In the genomic region with DNA sequence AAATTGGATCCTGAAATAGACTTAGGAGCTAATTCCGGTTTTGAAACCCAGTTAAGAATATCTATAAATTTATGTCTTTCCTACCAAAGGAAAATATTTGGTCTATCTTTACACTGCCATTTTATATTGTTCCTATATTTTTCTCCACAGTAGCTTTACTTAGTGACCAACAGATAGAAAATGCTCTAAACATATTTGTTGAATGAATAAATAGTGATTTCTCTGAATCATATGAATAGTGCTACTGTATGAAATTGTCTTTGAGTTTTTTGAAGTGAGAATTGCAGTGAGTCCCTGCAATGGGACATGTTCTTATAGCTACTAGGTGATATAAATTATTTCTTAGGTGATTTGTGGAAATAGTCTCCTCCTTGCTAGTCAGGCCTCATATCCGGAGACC, we compare ENCODE assay signal across 17 cellular contexts.
"Had no signal": no experiment of that assay in that cellular context is flagged by ENCODE, and none has a peak within 500 bp of the region (broad histone marks: within the 10 kb centered on the region; RNA-seq: fewer than 3 reads in every experiment).

No MANE protein-coding gene starts in this region.

- H3K36me3 ChIP-seq: ovary, right atrium auricular region, sigmoid colon, stomach had no signal

- H3K4me1 ChIP-seq: foreskin keratinocyte had no signal

- H3K4me3 ChIP-seq: mucosa of descending colon, ovary, right atrium auricular region, sigmoid colon, stomach had no signal

- FAIRE-seq: colon, small intestine had no signal

- H3K27me3 Mint-ChIP-seq: dendritic cell treated with granulocyte-macrophage colony-stimulating factor and Interleukin-4, amounts not matched to agents 40 ng/mL and 50 ng/mL, for 4 days had no signal

- H3K9me3 Mint-ChIP-seq: dendritic cell treated with granulocyte-macrophage colony-stimulating factor and Interleukin-4, amounts not matched to agents 40 ng/mL and 50 ng/mL, for 4 days; effector memory CD8-positive, alpha-beta T cell; naive thymus-derived CD8-positive, alpha-beta T cell; neural crest cell had no signal

- H3K27ac ChIP-seq: foreskin keratinocyte, ovary, right atrium auricular region, sigmoid colon, stomach had no signal

- H3K4me3 Mint-ChIP-seq: dendritic cell treated with granulocyte-macrophage colony-stimulating factor and Interleukin-4, amounts not matched to agents 40 ng/mL and 50 ng/mL, for 4 days; effector memory CD8-positive, alpha-beta T cell; naive thymus-derived CD8-positive, alpha-beta T cell; neural crest cell had no signal

- DNase-seq: effector memory CD8-positive, alpha-beta T cell; foreskin keratinocyte; left colon; mammary epithelial cell; mucosa of descending colon; naive thymus-derived CD8-positive, alpha-beta T cell; ovary; sigmoid colon; small intestine; stimulated activated CD4-positive, alpha-beta T cell treated with anti-CD3 and anti-CD28 coated beads, Interleukin-12 subunit alpha, Interleukin-12 subunit beta, amount 100 ng/mL, for 4 hours; stimulated activated naive CD4-positive, alpha-beta T cell; stomach; trophoblast cell had no signal

- H3K27me3 ChIP-seq: foreskin keratinocyte, ovary, right atrium auricular region, sigmoid colon, stomach had no signal

- H3K9me3 ChIP-seq: mucosa of descending colon, ovary, right atrium auricular region, sigmoid colon, stomach had no signal

- H3K36me3 Mint-ChIP-seq: naive thymus-derived CD8-positive, alpha-beta T cell had no signal

- ATAC-seq: effector memory CD8-positive, alpha-beta T cell; foreskin keratinocyte; left colon; mucosa of descending colon; naive thymus-derived CD8-positive, alpha-beta T cell had no signal

- H3K27ac Mint-ChIP-seq: dendritic cell treated with granulocyte-macrophage colony-stimulating factor and Interleukin-4, amounts not matched to agents 40 ng/mL and 50 ng/mL, for 4 days; effector memory CD8-positive, alpha-beta T cell; naive thymus-derived CD8-positive, alpha-beta T cell had no signal
